Comparison of ENCODE assay signal across 8 cellular contexts in the genomic region with DNA sequence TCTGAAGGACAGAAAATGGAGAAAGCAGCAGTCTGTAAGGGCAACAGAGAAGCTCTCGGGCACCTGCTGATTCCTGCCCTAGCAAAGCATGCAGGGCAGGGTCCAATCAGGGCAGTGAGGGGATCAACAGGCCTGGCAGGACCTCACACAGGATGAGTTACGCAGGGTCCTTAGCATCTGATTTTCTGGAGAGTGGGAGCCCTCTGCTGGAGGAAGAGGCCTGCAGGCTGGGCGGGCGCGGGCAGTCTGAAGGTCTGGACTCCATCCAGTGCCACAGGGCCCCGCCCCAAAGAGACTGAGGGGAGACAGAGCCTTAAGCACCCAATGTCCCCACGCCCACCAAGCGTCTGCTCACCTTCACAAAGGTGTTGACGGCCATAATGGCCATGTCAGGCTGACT. TPM values are rescaled to one million over a fixed set of nuclear protein-coding genes. Genes with fewer than 3 reads are reported as not detected.
DNase-seq lines count a peak whose midpoint lies in the region; ATAC-seq and TF ChIP-seq lines count a peak whose summit lies in the region.

No MANE protein-coding gene starts in this region.

- H2BK5ac ChIP-seq in mesenchymal stem cell (ENCODE audit: low read depth, low read length, poor library complexity, severe bottlenecking), result no peak overlapping the region

- peaks cover 45 to 52% of the 10 kb centered on the region in 2 experiments for H3K36me3 ChIP-seq in mesenchymal stem cell (ENCODE audit: control insufficient read depth in 1 of 2, insufficient read depth in 2 of 2, low read depth in 1 of 2, low read length in 2 of 2)

- H3K27me3 Mint-ChIP-seq in Calu3 (ENCODE audit: unreplicated experiment), result no peaks in the 10 kb centered on the region
- no peaks in the 10 kb centered on the region for H3K27me3 Mint-ChIP-seq in dendritic cell treated with granulocyte-macrophage colony-stimulating factor and Interleukin-4, amounts not matched to agents 40 ng/mL and 50 ng/mL, for 4 days

- BruUV-seq in Calu3 (replicated peaks; lab: Mats Ljungman, UMichigan), result no TSS peak

- peaks cover 13% of the 10 kb centered on the region for H3K79me1 ChIP-seq in mesenchymal stem cell (replicated peaks; ENCODE audit: low read length, poor library complexity, severe bottlenecking)

- H3K4me3 Mint-ChIP-seq in Calu3 (ENCODE audit: low read depth, unreplicated experiment), result no peak overlapping the region
- no peak overlapping the region for H3K4me3 Mint-ChIP-seq in dendritic cell treated with granulocyte-macrophage colony-stimulating factor and Interleukin-4, amounts not matched to agents 40 ng/mL and 50 ng/mL, for 4 days

- DNase-seq in Calu3 (peak; percentile 49), NCI-H446 treated with DMSO at 0.1 percent for 48 hours (lab: John Stamatoyannopoulos, UW) (peak; percentile 19), mesenchymal stem cell (peak; percentile 70), H4 (ENCODE audit: low spot score) (no peak), NK-92 (lab: John Stamatoyannopoulos, UW; ENCODE audit: unreplicated experiment) (no peak)

- H3K9me3 ChIP-seq in mesenchymal stem cell (ENCODE audit: control insufficient read depth, low read length), result no peaks in the 10 kb centered on the region

- H3K4me3 ChIP-seq in mesenchymal stem cell (ENCODE audit: insufficient read depth in 1 of 2, low read depth in 1 of 2, low read length in 2 of 2), result no peak overlapping the region

- H3K23ac ChIP-seq in mesenchymal stem cell (ENCODE audit: low read length in 2 of 2), result no peak overlapping the region

- no peak overlapping the region for H2AK5ac ChIP-seq in mesenchymal stem cell (ENCODE audit: low read length, severe bottlenecking)

- CTCF ChIA-PET in Calu3 (lab: Charles Lee), result interaction anchor here (0.8 kb wide), 1 partner anchor 53 kb away, joined by 3 read pairs; a partner anchor contains a TSS

- no peak overlapping the region for H2AFZ ChIP-seq in mesenchymal stem cell (ENCODE audit: low read depth, low read length)

- H3K36me3 Mint-ChIP-seq in Calu3 (ENCODE audit: insufficient read depth, unreplicated experiment), result peaks cover 24% of the 10 kb centered on the region
- peaks cover 94% of the 10 kb centered on the region for H3K36me3 Mint-ChIP-seq in dendritic cell treated with granulocyte-macrophage colony-stimulating factor and Interleukin-4, amounts not matched to agents 40 ng/mL and 50 ng/mL, for 4 days (ENCODE audit: low read depth)

- H4K8ac ChIP-seq in mesenchymal stem cell (ENCODE audit: low read length), result peak overlapping the region; percentile 1

- H3K14ac ChIP-seq in mesenchymal stem cell (ENCODE audit: low read length in 2 of 2), result no peak overlapping the region

- H3K27ac Mint-ChIP-seq in Calu3 (ENCODE audit: unreplicated experiment), result no peak overlapping the region
- peak overlapping the region; percentile 49 for H3K27ac Mint-ChIP-seq in dendritic cell treated with granulocyte-macrophage colony-stimulating factor and Interleukin-4, amounts not matched to agents 40 ng/mL and 50 ng/mL, for 4 days

- no peak overlapping the region for H3K4ac ChIP-seq in mesenchymal stem cell (ENCODE audit: low read depth in 1 of 2, low read length in 2 of 2)

- no peak overlapping the region for H3K4me2 ChIP-seq in mesenchymal stem cell (ENCODE audit: low read length, poor library complexity, severe bottlenecking)

- H3K27ac ChIP-seq in mesenchymal stem cell (ENCODE audit: low read length, poor library complexity, severe bottlenecking), result no peak overlapping the region

- no peak overlapping the region for H2BK15ac ChIP-seq in mesenchymal stem cell (ENCODE audit: low read depth, poor library complexity, severe bottlenecking)

- H3K18ac ChIP-seq in mesenchymal stem cell (ENCODE audit: low read depth in 1 of 2, low read length in 2 of 2), result no peak overlapping the region

- H3K4me1 ChIP-seq in mesenchymal stem cell (ENCODE audit: control insufficient read depth, insufficient read depth, low read depth, low read length), result no peaks in the 10 kb centered on the region

- H3K9ac ChIP-seq in mesenchymal stem cell (ENCODE audit: low read length), result no peak overlapping the region

- H4K91ac ChIP-seq in mesenchymal stem cell (ENCODE audit: low read length), result no peak overlapping the region

- H2BK12ac ChIP-seq in mesenchymal stem cell (ENCODE audit: low read length in 2 of 2), result no peak overlapping the region

- peaks cover 8% of the 10 kb centered on the region for H3K4me1 Mint-ChIP-seq in Calu3 (ENCODE audit: low read depth, unreplicated experiment)
- H3K4me1 Mint-ChIP-seq in dendritic cell treated with granulocyte-macrophage colony-stimulating factor and Interleukin-4, amounts not matched to agents 40 ng/mL and 50 ng/mL, for 4 days (ENCODE audit: low read depth), result peaks cover 49% of the 10 kb centered on the region

- 50% methylated on average over 9 of the region's 9 CpGs for WGBS in mesenchymal stem cell

- TF ChIP-seq CTCF in Calu3 (IDR thresholded peaks at IDR 0.05; ENCODE audit: unreplicated experiment), result peak; percentile 20

- no peaks in the 10 kb centered on the region for H3K9me3 Mint-ChIP-seq in Calu3 (ENCODE audit: low read depth, unreplicated experiment)
- no peaks in the 10 kb centered on the region for H3K9me3 Mint-ChIP-seq in dendritic cell treated with granulocyte-macrophage colony-stimulating factor and Interleukin-4, amounts not matched to agents 40 ng/mL and 50 ng/mL, for 4 days

- intact Hi-C loops in Calu3 (cut with micrococcal nuclease; ENCODE audit: unreplicated experiment), result no loop called here
- intact Hi-C loops in dendritic cell treated with granulocyte-macrophage colony-stimulating factor and Interleukin-4, amounts not matched to agents 40 ng/mL and 50 ng/mL, for 4 days (cut with micrococcal nuclease), result no loop called here

- H2BK120ac ChIP-seq in mesenchymal stem cell (ENCODE audit: low read depth, low read length), result no peak overlapping the region

- ATAC-seq in GM19328 (IDR thresholded peaks at IDR 0.05; ENCODE audit: unreplicated experiment) (no peak), GM19463 (IDR thresholded peaks at IDR 0.05; ENCODE audit: unreplicated experiment) (no peak)

- no peaks in the 10 kb centered on the region for H3K27me3 ChIP-seq in mesenchymal stem cell (ENCODE audit: control insufficient read depth in 1 of 2, insufficient read depth in 1 of 2, low read length in 2 of 2)

RNA-seq across cellular contexts. Expression of a gene that starts 28.9 kb away (rescaled TPM):
- 88.9 and 92.7 TPM in 2 replicates for total RNA-seq in Calu3 (2022)
- polyA plus RNA-seq in mesenchymal stem cell (2013, experiment 1 of 2), result 36.9 TPM
- polyA plus RNA-seq in mesenchymal stem cell (2013, experiment 2 of 2), result 35.5 TPM
- total RNA-seq in H4 (2014; rRNA removed; shearing (Covaris generic)), result 22.6 TPM in 2 replicates

RNA-seq across cellular contexts. Expression of a gene that starts 44.0 kb away (rescaled TPM):
- total RNA-seq in Calu3 (2022), result 1.6 and 2.2 TPM in 2 replicates
- 0.06 TPM for polyA plus RNA-seq in mesenchymal stem cell (2013, experiment 1 of 2)
- 0.04 TPM for polyA plus RNA-seq in mesenchymal stem cell (2013, experiment 2 of 2)
- total RNA-seq in H4 (2014; rRNA removed; shearing (Covaris generic)), result not detected in 2 replicates

RNA-seq across cellular contexts. Expression of a gene that starts 53.0 kb away (rescaled TPM):
- total RNA-seq in Calu3 (2022), result 16.6 and 16.9 TPM in 2 replicates
- polyA plus RNA-seq in mesenchymal stem cell (2013, experiment 1 of 2), result 21.8 TPM
- 22.6 TPM for polyA plus RNA-seq in mesenchymal stem cell (2013, experiment 2 of 2)
- total RNA-seq in H4 (2014; rRNA removed; shearing (Covaris generic)), result 3.9 and 4.0 TPM in 2 replicates

Comparison
In these comparisons a context has a peak if more than half of its experiments do, and no peak if none do; other contexts are left out.
1. DNase-seq: peak in Calu3 (single experiment), NCI-H446 treated with DMSO at 0.1 percent for 48 hours (single experiment) and mesenchymal stem cell (single experiment); none in H4 (single experiment) and NK-92 (single experiment).